Comparison of ENCODE assay signal across 8 cellular contexts in genomic region chr1:101137144-101138126, GRCh38.
DNase-seq lines count a peak whose midpoint lies in the region; ATAC-seq lines count a peak whose summit lies in the region.

No MANE protein-coding gene starts in this region.

- peak; percentile 21 for ATAC-seq in GM18870 (IDR thresholded peaks at IDR 0.05; ENCODE audit: unreplicated experiment)
- ATAC-seq in HG03196 (IDR thresholded peaks at IDR 0.05; ENCODE audit: unreplicated experiment) = peak; percentile 33
- ATAC-seq in activated T-helper 17 cell treated with anti-CD3 and anti-CD28 coated beads, Interleukin-2, amount 50 U/mL, for 72 hours (replicated peaks) = peak; percentile 64
- peak; percentile 91 to 92 for ATAC-seq in natural killer cell treated with Interleukin-12 subunit alpha and Interleukin-12 subunit beta and Interleukin-15 and Interleukin-18, amount 100 ng/mL, for 72 hours

- no peaks in the 10 kb centered on the region for H3K27me3 Mint-ChIP-seq in activated T-helper 17 cell treated with anti-CD3 and anti-CD28 coated beads, Interleukin-2, amount 50 U/mL, for 72 hours
- no peaks in the 10 kb centered on the region for H3K27me3 Mint-ChIP-seq in natural killer cell treated with Interleukin-12 subunit alpha and Interleukin-12 subunit beta and Interleukin-15 and Interleukin-18, amount 100 ng/mL, for 72 hours

- H3K4me3 Mint-ChIP-seq in activated T-helper 17 cell treated with anti-CD3 and anti-CD28 coated beads, Interleukin-2, amount 50 U/mL, for 72 hours = peak overlapping the region; percentile 72
- peak overlapping the region; percentile 75 for H3K4me3 Mint-ChIP-seq in natural killer cell treated with Interleukin-12 subunit alpha and Interleukin-12 subunit beta and Interleukin-15 and Interleukin-18, amount 100 ng/mL, for 72 hours

- H3K36me3 Mint-ChIP-seq in activated T-helper 17 cell treated with anti-CD3 and anti-CD28 coated beads, Interleukin-2, amount 50 U/mL, for 72 hours (ENCODE audit: low read depth) = no peaks in the 10 kb centered on the region
- H3K36me3 Mint-ChIP-seq in natural killer cell treated with Interleukin-12 subunit alpha and Interleukin-12 subunit beta and Interleukin-15 and Interleukin-18, amount 100 ng/mL, for 72 hours = no peaks in the 10 kb centered on the region

- no peak for DNase-seq in natural killer cell treated with Interleukin-12 subunit alpha and Interleukin-12 subunit beta and Interleukin-15 and Interleukin-18, amount 100 ng/mL, for 72 hours (ENCODE audit: low spot score)
- no peak for DNase-seq in activated gamma-delta T cell (lab: John Stamatoyannopoulos, UW)
- no peak for DNase-seq in OCI-M2 (lab: John Stamatoyannopoulos, UW; ENCODE audit: unreplicated experiment)
- DNase-seq in hippocampal formation (lab: John Stamatoyannopoulos, UW) = no peak
- no peak for DNase-seq in NCI-H82 treated with DMSO at 0.1 percent for 48 hours (lab: John Stamatoyannopoulos, UW; ENCODE audit: unreplicated experiment)

- no peaks in the 10 kb centered on the region for H3K9me3 Mint-ChIP-seq in activated T-helper 17 cell treated with anti-CD3 and anti-CD28 coated beads, Interleukin-2, amount 50 U/mL, for 72 hours
- no peaks in the 10 kb centered on the region for H3K9me3 Mint-ChIP-seq in natural killer cell treated with Interleukin-12 subunit alpha and Interleukin-12 subunit beta and Interleukin-15 and Interleukin-18, amount 100 ng/mL, for 72 hours

- peaks cover 37% of the 10 kb centered on the region for H3K4me1 Mint-ChIP-seq in activated T-helper 17 cell treated with anti-CD3 and anti-CD28 coated beads, Interleukin-2, amount 50 U/mL, for 72 hours
- peaks cover 39 to 48% of the 10 kb centered on the region in 2 donors for H3K4me1 Mint-ChIP-seq in natural killer cell treated with Interleukin-12 subunit alpha and Interleukin-12 subunit beta and Interleukin-15 and Interleukin-18, amount 100 ng/mL, for 72 hours (ENCODE audit: low read depth in 2 of 2)

- H3K27ac Mint-ChIP-seq in activated T-helper 17 cell treated with anti-CD3 and anti-CD28 coated beads, Interleukin-2, amount 50 U/mL, for 72 hours = peak overlapping the region; percentile 71
- H3K27ac Mint-ChIP-seq in natural killer cell treated with Interleukin-12 subunit alpha and Interleukin-12 subunit beta and Interleukin-15 and Interleukin-18, amount 100 ng/mL, for 72 hours = peak overlapping the region; percentile 72 to 88

Comparison
In these comparisons a context has a peak if more than half of its experiments do, and no peak if none do; other contexts are left out.
1. ATAC-seq: peak in every context shown above with its lines; median percentile 92 in natural killer cell treated with Interleukin-12 subunit alpha and Interleukin-12 subunit beta and Interleukin-15 and Interleukin-18, amount 100 ng/mL, for 72 hours; 64 in activated T-helper 17 cell treated with anti-CD3 and anti-CD28 coated beads, Interleukin-2, amount 50 U/mL, for 72 hours; 33 in HG03196; 21 in GM18870.